1 cellular context compared by ENCODE assay signal in genomic region chr9:89658931-89659330, GRCh38.
TF ChIP-seq lines count a peak whose summit lies in the region.

No MANE protein-coding gene starts in this region.

TF ChIP-seq in H1, 55 proteins besides CTCF, POLR2A, EP300 and RAD21 (continued from another document):
- TF ChIP-seq NRF1 (IDR thresholded peaks at IDR 0.05; ENCODE audit: low read depth, low read length): no peak
- no peak for TF ChIP-seq ASH2L (IDR thresholded peaks at IDR 0.05; ENCODE audit: low read length)
- no peak for TF ChIP-seq SP4 (IDR thresholded peaks at IDR 0.05; ENCODE audit: low read length)
- TF ChIP-seq BACH1 (IDR thresholded peaks at IDR 0.05; ENCODE audit: low read length): no peak
- TF ChIP-seq ATF3 (IDR thresholded peaks at IDR 0.05; ENCODE audit: insufficient read depth, low read depth, low read length): no peak
- no peak for TF ChIP-seq TBP (IDR thresholded peaks at IDR 0.05; ENCODE audit: low read depth, low read length)
- TF ChIP-seq SIX5 (IDR thresholded peaks at IDR 0.05; ENCODE audit: low read depth, low read length): no peak
- no peak for TF ChIP-seq CBX8 (IDR thresholded peaks at IDR 0.05; ENCODE audit: borderline replicate concordance, low read depth, low read length)
- no peak for TF ChIP-seq RFX5 (IDR thresholded peaks at IDR 0.05; ENCODE audit: borderline replicate concordance, low read depth, low read length)
- TF ChIP-seq SRF (IDR thresholded peaks at IDR 0.05; ENCODE audit: low read depth, low read length): no peak
- no peak for TF ChIP-seq TAF7 (optimal IDR thresholded peaks at IDR 0.05; ENCODE audit: borderline replicate concordance, low read depth, low read length)
- TF ChIP-seq USF2 (IDR thresholded peaks at IDR 0.05; ENCODE audit: low read length): no peak
